ENCODE assay signal across 8 cellular contexts in genomic region chr2:218879881-218880748, GRCh38. TPM values are rescaled to one million over a fixed set of nuclear protein-coding genes. Genes with fewer than 3 reads are reported as not detected.
A peak's percentile ranks its signal among the peaks of the same experiment; 100 is the strongest.
DNase-seq lines count a peak whose midpoint lies in the region; ATAC-seq, FAIRE-seq and TF ChIP-seq lines count a peak whose summit lies in the region.

No MANE protein-coding gene starts in this region.

- TF ChIP-seq EP300 in HepG2 (IDR thresholded peaks at IDR 0.05; ENCODE audit: low read depth in 2 of 2, low read length in 2 of 2) (no peak), HepG2 (CRISPR knock-in tag; IDR thresholded peaks at IDR 0.05; ENCODE audit: borderline replicate concordance) (no peak)

- H3K79me2 ChIP-seq in HepG2 (ENCODE audit: insufficient read depth, low read length), result no peaks in the 10 kb centered on the region

- peaks cover 8% of the 10 kb centered on the region; the same call in 1 of the 2 replicates for H4K20me1 ChIP-seq in HepG2 (ENCODE audit: insufficient read depth, low read length)

- no peaks in the 10 kb centered on the region for H3K9me3 Mint-ChIP-seq in activated T-helper 2 cell treated with anti-CD3 and anti-CD28 coated beads, Interferon-gamma antibody, Interleukin-2, Interleukin-4, amounts not matched to agents 10 μg/mL and 5 μg/mL and 100 μg/mL, durations not matched to agents 14 hours and 24 hours and 36 hours

- POLR2A ChIA-PET in HepG2 (lab: Yijun Ruan, JAX), result no interaction called here

- no peak for FAIRE-seq in HepG2 (lab: Jason Lieb, UNC)

- H3K36me3 Mint-ChIP-seq in activated T-helper 2 cell treated with anti-CD3 and anti-CD28 coated beads, Interferon-gamma antibody, Interleukin-2, Interleukin-4, amounts not matched to agents 10 μg/mL and 5 μg/mL and 100 μg/mL, durations not matched to agents 14 hours and 24 hours and 36 hours (ENCODE audit: low read depth), result no peaks in the 10 kb centered on the region

- WGBS in HepG2 (ENCODE audit: low lambda C conversion rate), result 26% methylated on average over 16 of the region's 55 CpGs

- H3K4me1 ChIP-seq in HepG2 (ENCODE audit: insufficient read depth, low read length), result peaks cover 14% of the 10 kb centered on the region

- intact Hi-C loops in activated T-helper 2 cell treated with anti-CD3 and anti-CD28 coated beads, Interferon-gamma antibody, Interleukin-2, Interleukin-4, amounts not matched to agents 10 μg/mL and 5 μg/mL and 100 μg/mL, durations not matched to agents 14 hours and 24 hours and 36 hours (cut with micrococcal nuclease), result loop anchor here (1.0 kb wide), 1 partner anchor 18 kb away; no protein-coding TSS in a partner anchor
- intact Hi-C loops in HepG2 (cut with micrococcal nuclease; ENCODE audit: unreplicated experiment), result no loop called here

- H3K9me3 ChIP-seq in HepG2 (ENCODE audit: low read length), result no peaks in the 10 kb centered on the region

- H3K4me1 Mint-ChIP-seq in activated T-helper 2 cell treated with anti-CD3 and anti-CD28 coated beads, Interferon-gamma antibody, Interleukin-2, Interleukin-4, amounts not matched to agents 10 μg/mL and 5 μg/mL and 100 μg/mL, durations not matched to agents 14 hours and 24 hours and 36 hours (ENCODE audit: low read depth), result peaks cover 25% of the 10 kb centered on the region

- no TSS peak for BruUV-seq in HepG2 (replicated peaks; lab: Mats Ljungman, UMichigan)

- TF ChIP-seq RAD21 in HepG2 (CRISPR knock-in tag; IDR thresholded peaks at IDR 0.05), result no peak

- peaks cover 69% of the 10 kb centered on the region for H3K27me3 Mint-ChIP-seq in activated T-helper 2 cell treated with anti-CD3 and anti-CD28 coated beads, Interferon-gamma antibody, Interleukin-2, Interleukin-4, amounts not matched to agents 10 μg/mL and 5 μg/mL and 100 μg/mL, durations not matched to agents 14 hours and 24 hours and 36 hours (ENCODE audit: low read depth)

- no peak overlapping the region for H3K27ac ChIP-seq in HepG2 (ENCODE audit: extremely low read length, insufficient read depth, low read length)

- H3K36me3 ChIP-seq in HepG2 (replicated peaks in 1 of 2; ENCODE audit: control insufficient read depth in 1 of 2, insufficient read depth in 2 of 2, low read length in 2 of 2), result no peaks in the 10 kb centered on the region

- H3K4me3 ChIP-seq in HepG2 (replicated peaks in 1 of 3; ENCODE audit: insufficient read depth in 1 of 3, low read depth in 2 of 3, low read length in 3 of 3), result peak overlapping the region in 1 of 3 experiments; percentile 56; a peak in 1 of 6 replicates

- in situ Hi-C loops in HepG2 (cut with HindIII; ENCODE audit: extremely low pct_ligation_motif_present, low pct_unique_long_range_greater_than_20kb), result no loop called here

- H3K27me3 ChIP-seq in HepG2 (ENCODE audit: control insufficient read depth in 1 of 2, insufficient read depth in 2 of 2, low read length in 2 of 2), result peaks cover 32 to 91% of the 10 kb centered on the region in 2 experiments

- H3K27ac Mint-ChIP-seq in activated T-helper 2 cell treated with anti-CD3 and anti-CD28 coated beads, Interferon-gamma antibody, Interleukin-2, Interleukin-4, amounts not matched to agents 10 μg/mL and 5 μg/mL and 100 μg/mL, durations not matched to agents 14 hours and 24 hours and 36 hours, result no peak overlapping the region

- no peak for TF ChIP-seq POLR2A in HepG2 (IDR thresholded peaks at IDR 0.05; ENCODE audit: insufficient read depth in 1 of 2, low read depth in 2 of 2, low read length in 2 of 2)

- peak overlapping the region; percentile 64 for H3K4me3 Mint-ChIP-seq in activated T-helper 2 cell treated with anti-CD3 and anti-CD28 coated beads, Interferon-gamma antibody, Interleukin-2, Interleukin-4, amounts not matched to agents 10 μg/mL and 5 μg/mL and 100 μg/mL, durations not matched to agents 14 hours and 24 hours and 36 hours (ENCODE audit: low read depth)

- H3K4me2 ChIP-seq in HepG2 (ENCODE audit: low read depth, low read length), result peak overlapping the region; percentile 50

- peak; percentile 59 for DNase-seq in NCI-H345 (lab: John Stamatoyannopoulos, UW)
- DNase-seq in activated T-helper 2 cell treated with anti-CD3 and anti-CD28 coated beads, Interferon-gamma antibody, Interleukin-2, Interleukin-4, amounts not matched to agents 10 μg/mL and 5 μg/mL and 100 μg/mL, durations not matched to agents 14 hours and 24 hours and 36 hours (ENCODE audit: low spot score), result no peak
- DNase-seq in HepG2 (ENCODE audit: low spot score), result no peak
- DNase-seq in stimulated activated CD8-positive, alpha-beta memory T cell treated with anti-CD3 and anti-CD28 coated beads, Interleukin-7, amount 100 ng/mL, for 1 hour (ENCODE audit: low read depth in 2 of 2), result peak; percentile 57 to 67
- DNase-seq in HCEC 1CT, result no peak
- DNase-seq in hepatic stellate cell (ENCODE audit: low spot score), result no peak

- CTCF ChIA-PET in HepG2 (lab: Yijun Ruan, JAX; ENCODE audit: low intra/inter-chr PET ratio, low total read pairs), result no interaction called here

- H3K9ac ChIP-seq in HepG2 (ENCODE audit: insufficient read depth, low read depth, low read length), result no peak overlapping the region

- H2AFZ ChIP-seq in HepG2 (ENCODE audit: low read length), result no peak overlapping the region

- TF ChIP-seq CTCF in HepG2 (CRISPR knock-in tag; IDR thresholded peaks at IDR 0.05), result no peak

- ATAC-seq in GM18858 (IDR thresholded peaks at IDR 0.05; ENCODE audit: unreplicated experiment) (peak; percentile 54), HG02588 (IDR thresholded peaks at IDR 0.05; ENCODE audit: unreplicated experiment) (peak; percentile 71), HepG2 (peak; percentile 3; the same call in 1 of the 3 replicates)

RNA-seq across cellular contexts. Expression of gene WNT10A, which starts 0.5 kb away (rescaled TPM):
- 0.18 and 0.59 TPM in 2 replicates for total RNA-seq in activated T-helper 2 cell treated with anti-CD3 and anti-CD28 coated beads, Interferon-gamma antibody, Interleukin-2, Interleukin-4, amounts not matched to agents 10 μg/mL and 5 μg/mL and 100 μg/mL, durations not matched to agents 14 hours and 24 hours and 36 hours
- total RNA-seq in HepG2 (2016; rRNA removed; fragmentation: Illumina TruSeq; extraction: Trizol), result not detected in 2 replicates
- 0.20 TPM in 1 of 2 replicates, not detected in the other for total RNA-seq in HepG2 (2016; cell fraction: cytosol; rRNA removed; fragmentation: Illumina TruSeq; extraction: Trizol; ENCODE audit: low read depth)
- not detected in 2 replicates for total RNA-seq in HepG2 (2016; cell fraction: insoluble cytoplasmic fraction; rRNA removed; fragmentation: Illumina TruSeq; extraction: Trizol)
- total RNA-seq in HepG2 (2016; cell fraction: membrane; rRNA removed; fragmentation: Illumina TruSeq; extraction: Trizol), result not detected in 2 replicates
- total RNA-seq in HepG2 (2016; cell fraction: nucleus; rRNA removed; fragmentation: Illumina TruSeq; extraction: Trizol), result not detected in 2 replicates
- polyA plus RNA-seq in HepG2 (2011; rRNA removed), result 0.03 TPM in 1 of 2 replicates, not detected in the other
- polyA plus RNA-seq in HepG2 (2011; cell fraction: cytosol; rRNA removed), result 0.03 TPM in 2 replicates
- 0.12 TPM in 1 of 2 replicates, not detected in the other for polyA plus RNA-seq in HepG2 (2011; cell fraction: nucleus; rRNA removed)
- polyA plus RNA-seq in HepG2 (2012), result not detected in 2 replicates
- 0.07 TPM in 1 of 2 replicates, not detected in the other for polyA plus RNA-seq in HepG2 (2016; cell fraction: cytosol; fragmentation: Illumina TruSeq; extraction: Trizol; ENCODE audit: low read depth)
- not detected in 2 replicates for polyA plus RNA-seq in HepG2 (2016; cell fraction: insoluble cytoplasmic fraction; fragmentation: Illumina TruSeq; extraction: Trizol; ENCODE audit: low read depth)
- polyA plus RNA-seq in HepG2 (2016; cell fraction: membrane; fragmentation: Illumina TruSeq; extraction: Trizol; ENCODE audit: low read depth), result not detected in 2 replicates
- polyA plus RNA-seq in HepG2 (2016; cell fraction: nucleus; fragmentation: Illumina TruSeq; extraction: Trizol; ENCODE audit: insufficient read depth, low read depth), result not detected in 2 replicates
- 0.05 TPM in 1 of 2 replicates, not detected in the other for polyA minus RNA-seq in HepG2 (2011; rRNA and poly(A)+ RNA removed; ENCODE audit: low replicate concordance)
- not detected in 2 replicates for polyA minus RNA-seq in HepG2 (2011; cell fraction: cytosol; rRNA and poly(A)+ RNA removed)
- polyA minus RNA-seq in HepG2 (2011; cell fraction: nucleus; rRNA and poly(A)+ RNA removed), result not detected in 2 replicates

RNA-seq across cellular contexts. Expression of gene WNT6, which starts 20.5 kb away (rescaled TPM):
- total RNA-seq in activated T-helper 2 cell treated with anti-CD3 and anti-CD28 coated beads, Interferon-gamma antibody, Interleukin-2, Interleukin-4, amounts not matched to agents 10 μg/mL and 5 μg/mL and 100 μg/mL, durations not matched to agents 14 hours and 24 hours and 36 hours, result not detected in 2 replicates
- total RNA-seq in HepG2 (2016; rRNA removed; fragmentation: Illumina TruSeq; extraction: Trizol), result 0.20 TPM in 1 of 2 replicates, not detected in the other
- not detected in 2 replicates for total RNA-seq in HepG2 (2016; cell fraction: cytosol; rRNA removed; fragmentation: Illumina TruSeq; extraction: Trizol; ENCODE audit: low read depth)
- total RNA-seq in HepG2 (2016; cell fraction: insoluble cytoplasmic fraction; rRNA removed; fragmentation: Illumina TruSeq; extraction: Trizol), result 0.13 TPM in 1 of 2 replicates, not detected in the other
- total RNA-seq in HepG2 (2016; cell fraction: membrane; rRNA removed; fragmentation: Illumina TruSeq; extraction: Trizol), result 0.12 TPM in 1 of 2 replicates, not detected in the other
- total RNA-seq in HepG2 (2016; cell fraction: nucleus; rRNA removed; fragmentation: Illumina TruSeq; extraction: Trizol), result not detected in 2 replicates
- 0.09 TPM in 1 of 2 replicates, not detected in the other for polyA plus RNA-seq in HepG2 (2011; rRNA removed)
- polyA plus RNA-seq in HepG2 (2011; cell fraction: cytosol; rRNA removed), result 0.04 and 0.05 TPM in 2 replicates
- polyA plus RNA-seq in HepG2 (2011; cell fraction: nucleus; rRNA removed), result 0.28 and 0.42 TPM in 2 replicates
- not detected in 2 replicates for polyA plus RNA-seq in HepG2 (2012)
- polyA plus RNA-seq in HepG2 (2016; cell fraction: cytosol; fragmentation: Illumina TruSeq; extraction: Trizol; ENCODE audit: low read depth), result not detected in 2 replicates
- not detected in 2 replicates for polyA plus RNA-seq in HepG2 (2016; cell fraction: insoluble cytoplasmic fraction; fragmentation: Illumina TruSeq; extraction: Trizol; ENCODE audit: low read depth)
- polyA plus RNA-seq in HepG2 (2016; cell fraction: membrane; fragmentation: Illumina TruSeq; extraction: Trizol; ENCODE audit: low read depth), result 0.10 TPM in 1 of 2 replicates, not detected in the other
- 0.37 and 0.91 TPM in 2 replicates for polyA plus RNA-seq in HepG2 (2016; cell fraction: nucleus; fragmentation: Illumina TruSeq; extraction: Trizol; ENCODE audit: insufficient read depth, low read depth)
- polyA minus RNA-seq in HepG2 (2011; rRNA and poly(A)+ RNA removed; ENCODE audit: low replicate concordance), result 0.09 and 0.14 TPM in 2 replicates
- polyA minus RNA-seq in HepG2 (2011; cell fraction: cytosol; rRNA and poly(A)+ RNA removed), result not detected in 2 replicates
- not detected in 2 replicates for polyA minus RNA-seq in HepG2 (2011; cell fraction: nucleus; rRNA and poly(A)+ RNA removed)

RNA-seq across cellular contexts. Expression of gene PRKAG3, which starts 48.5 kb away (rescaled TPM):
- not detected in 2 replicates for total RNA-seq in activated T-helper 2 cell treated with anti-CD3 and anti-CD28 coated beads, Interferon-gamma antibody, Interleukin-2, Interleukin-4, amounts not matched to agents 10 μg/mL and 5 μg/mL and 100 μg/mL, durations not matched to agents 14 hours and 24 hours and 36 hours
- not detected in 2 replicates for total RNA-seq in HepG2 (2016; rRNA removed; fragmentation: Illumina TruSeq; extraction: Trizol)
- total RNA-seq in HepG2 (2016; cell fraction: cytosol; rRNA removed; fragmentation: Illumina TruSeq; extraction: Trizol; ENCODE audit: low read depth), result not detected in 2 replicates
- not detected in 2 replicates for total RNA-seq in HepG2 (2016; cell fraction: insoluble cytoplasmic fraction; rRNA removed; fragmentation: Illumina TruSeq; extraction: Trizol)
- total RNA-seq in HepG2 (2016; cell fraction: membrane; rRNA removed; fragmentation: Illumina TruSeq; extraction: Trizol), result not detected in 2 replicates
- not detected in 2 replicates for total RNA-seq in HepG2 (2016; cell fraction: nucleus; rRNA removed; fragmentation: Illumina TruSeq; extraction: Trizol)
- not detected in 2 replicates for polyA plus RNA-seq in HepG2 (2011; rRNA removed)
- polyA plus RNA-seq in HepG2 (2011; cell fraction: cytosol; rRNA removed), result not detected in 2 replicates
- not detected in 2 replicates for polyA plus RNA-seq in HepG2 (2011; cell fraction: nucleus; rRNA removed)
- polyA plus RNA-seq in HepG2 (2012), result not detected in 2 replicates
- not detected in 2 replicates for polyA plus RNA-seq in HepG2 (2016; cell fraction: cytosol; fragmentation: Illumina TruSeq; extraction: Trizol; ENCODE audit: low read depth)
- not detected in 2 replicates for polyA plus RNA-seq in HepG2 (2016; cell fraction: insoluble cytoplasmic fraction; fragmentation: Illumina TruSeq; extraction: Trizol; ENCODE audit: low read depth)
- not detected in 2 replicates for polyA plus RNA-seq in HepG2 (2016; cell fraction: membrane; fragmentation: Illumina TruSeq; extraction: Trizol; ENCODE audit: low read depth)
- not detected in 2 replicates for polyA plus RNA-seq in HepG2 (2016; cell fraction: nucleus; fragmentation: Illumina TruSeq; extraction: Trizol; ENCODE audit: insufficient read depth, low read depth)
- 0.32 TPM in 1 of 2 replicates, not detected in the other for polyA minus RNA-seq in HepG2 (2011; rRNA and poly(A)+ RNA removed; ENCODE audit: low replicate concordance)
- not detected in 2 replicates for polyA minus RNA-seq in HepG2 (2011; cell fraction: cytosol; rRNA and poly(A)+ RNA removed)
- not detected in 2 replicates for polyA minus RNA-seq in HepG2 (2011; cell fraction: nucleus; rRNA and poly(A)+ RNA removed)

Comparison
In these comparisons a context has a peak if more than half of its experiments do, and no peak if none do; other contexts are left out.
1. ATAC-seq: peak in every context shown above with its lines; median percentile 71 in HG02588; 54 in GM18858; 3 in HepG2.
2. DNase-seq: peak in NCI-H345 (single experiment) and stimulated activated CD8-positive, alpha-beta memory T cell treated with anti-CD3 and anti-CD28 coated beads, Interleukin-7, amount 100 ng/mL, for 1 hour (2 of 2); none in activated T-helper 2 cell treated with anti-CD3 and anti-CD28 coated beads, Interferon-gamma antibody, Interleukin-2, Interleukin-4, amounts not matched to agents 10 μg/mL and 5 μg/mL and 100 μg/mL, durations not matched to agents 14 hours and 24 hours and 36 hours (single experiment), HepG2 (single experiment), HCEC 1CT (single experiment) and hepatic stellate cell (single experiment).